In genomic region chr15:61923173-61923572, GRCh38 we compare ENCODE assay signal across 9 cellular contexts.
"Had no signal": no experiment of that assay in that cellular context is flagged by ENCODE, and none has a peak within 500 bp of the region (broad histone marks: within the 10 kb centered on the region; RNA-seq: fewer than 3 reads in every experiment).

No MANE protein-coding gene starts in this region.

- H3K27ac Mint-ChIP-seq: GM23338, H9 had no signal

- DNase-seq: H9, HCEC 1CT, KBM-7 had no signal

- H3K9me3 Mint-ChIP-seq: GM23338, H9, IgD-negative memory B cell had no signal

- H3K4me2 ChIP-seq: GM23338 had no signal

- H3K27ac ChIP-seq: HL-60 had no signal

- H3K4me1 Mint-ChIP-seq: GM23338, H9, IgD-negative memory B cell had no signal

- FAIRE-seq: H1, H54, HepG2 had no signal

- H3K4me3 Mint-ChIP-seq: GM23338, H9 had no signal

- ATAC-seq: GM23338, HepG2 had no signal

- H3K4me3 ChIP-seq: GM23338 had no signal

- H2AFZ ChIP-seq: GM23338 had no signal

- H3K27me3 Mint-ChIP-seq: IgD-negative memory B cell had no signal
